In the genomic region with DNA sequence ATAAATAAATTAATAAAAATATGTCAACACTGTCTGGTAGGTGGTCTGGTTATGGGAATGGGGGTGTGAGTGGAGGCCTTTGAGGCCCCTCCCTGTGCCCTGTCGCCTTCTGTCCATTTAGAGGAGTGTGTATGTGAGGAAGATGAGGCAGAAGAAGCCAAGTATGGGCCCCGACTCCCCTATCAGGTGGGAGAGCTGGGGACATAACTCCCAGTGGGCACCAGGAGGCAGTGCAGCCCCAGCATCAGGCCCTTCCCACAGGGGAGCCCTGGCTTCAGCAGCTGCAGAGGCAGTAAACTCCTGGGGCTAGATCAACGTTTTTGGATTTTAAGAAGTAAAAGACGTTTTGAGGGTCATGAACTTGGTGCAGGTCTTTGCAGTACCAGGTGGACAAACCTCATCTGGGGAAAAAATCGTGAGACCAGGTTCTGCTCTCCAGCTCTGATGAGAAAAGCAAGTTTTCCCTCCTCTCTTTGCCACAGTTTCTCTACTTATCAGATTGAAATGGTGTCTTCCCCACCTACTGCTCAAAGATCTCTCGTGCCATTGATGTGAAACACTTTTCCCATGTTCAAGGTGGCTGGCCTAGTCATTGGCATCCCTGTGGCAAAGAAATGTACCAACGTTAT, we compare ENCODE assay signal across 8 cellular contexts.
DNase-seq lines count a peak whose midpoint lies in the region; ATAC-seq, FAIRE-seq and TF ChIP-seq lines count a peak whose summit lies in the region.

No MANE protein-coding gene starts in this region.

- TF ChIP-seq POLR2A in HepG2 (IDR thresholded peaks at IDR 0.05; ENCODE audit: insufficient read depth in 1 of 2, low read depth in 2 of 2, low read length in 2 of 2), result no peak

- BruUV-seq in HepG2 (replicated peaks; lab: Mats Ljungman, UMichigan), result no TSS peak

- ATAC-seq in GM18861 (IDR thresholded peaks at IDR 0.05; ENCODE audit: unreplicated experiment), result peak; percentile 82
- ATAC-seq in HG03135 (IDR thresholded peaks at IDR 0.05; ENCODE audit: unreplicated experiment), result peak; percentile 93
- peak; percentile 99 for ATAC-seq in HepG2

- peak; percentile 77 for FAIRE-seq in HepG2 (lab: Jason Lieb, UNC)

- POLR2A ChIA-PET in HepG2 (lab: Yijun Ruan, JAX), result interaction anchor here (3.1 kb wide), 1 partner anchor 306 kb away, joined by 15 read pairs; no protein-coding TSS in a partner anchor

- H4K20me1 ChIP-seq in HepG2 (ENCODE audit: insufficient read depth, low read length), result no peaks in the 10 kb centered on the region

- H3K36me3 ChIP-seq in HepG2 (replicated peaks in 1 of 2; ENCODE audit: control insufficient read depth in 1 of 2, insufficient read depth in 2 of 2, low read length in 2 of 2), result no peaks in the 10 kb centered on the region

- H3K4me3 ChIP-seq in choroid plexus epithelial cell (ENCODE audit: low read depth, low read length) (no peak overlapping the region), HepG2 (replicated peaks in 1 of 3; ENCODE audit: insufficient read depth in 1 of 3, low read depth in 2 of 3, low read length in 3 of 3) (no peak overlapping the region)

- CTCF ChIA-PET in HepG2 (lab: Yijun Ruan, JAX; ENCODE audit: low intra/inter-chr PET ratio, low total read pairs), result interaction anchor here (0.6 to 3.3 kb wide), 6 partner anchors 99 to 333 kb away, joined by 3 to 55 read pairs (median 4); no protein-coding TSS in a partner anchor

- no peak overlapping the region for H2AFZ ChIP-seq in HepG2 (ENCODE audit: low read length)

- peak; percentile 95 for TF ChIP-seq RAD21 in HepG2 (CRISPR knock-in tag; IDR thresholded peaks at IDR 0.05)

- TF ChIP-seq EP300 in HepG2 (IDR thresholded peaks at IDR 0.05; ENCODE audit: low read depth in 2 of 2, low read length in 2 of 2) (no peak), HepG2 (CRISPR knock-in tag; IDR thresholded peaks at IDR 0.05; ENCODE audit: borderline replicate concordance) (no peak)

- H3K27ac ChIP-seq in HepG2 (ENCODE audit: extremely low read length, insufficient read depth, low read length), result no peak overlapping the region

- in situ Hi-C loops in HepG2 (cut with HindIII; ENCODE audit: extremely low pct_ligation_motif_present, low pct_unique_long_range_greater_than_20kb), result loop anchor here (5.0 kb wide), 2 partner anchors 167 to 332 kb away; a partner anchor contains a TSS

- peak overlapping the region; percentile 47 for H3K4me2 ChIP-seq in HepG2 (ENCODE audit: low read depth, low read length)

- DNase-seq in AG08395 (ENCODE audit: low spot score) (peak; percentile 87), NCI-H446 (lab: John Stamatoyannopoulos, UW) (peak; percentile 50 to 85), choroid plexus epithelial cell (ENCODE audit: low read depth) (peak; percentile 88), HepG2 (ENCODE audit: low spot score) (peak; percentile 52)
- peak; percentile 76 to 78 for DNase-seq in activated CD4-positive, alpha-beta T cell treated with anti-CD3 and anti-CD28 coated beads for 4 hours
- peak; percentile 54 to 71 (median 61) for DNase-seq in stimulated activated CD4-positive, alpha-beta T cell treated with anti-CD3 and anti-CD28 coated beads, TNF-alpha, amount 100 ng/mL, for 24 hours (ENCODE audit: low read depth in 3 of 3)

- no peaks in the 10 kb centered on the region for H3K9me3 ChIP-seq in HepG2 (ENCODE audit: low read length)

- peaks cover 14% of the 10 kb centered on the region; the same call in 1 of the 2 replicates for H3K4me1 ChIP-seq in HepG2 (ENCODE audit: insufficient read depth, low read length)

- WGBS in HepG2 (ENCODE audit: low lambda C conversion rate), result 4% methylated on average over 7 of the region's 7 CpGs

- H3K27me3 ChIP-seq in HepG2 (ENCODE audit: control insufficient read depth in 1 of 2, insufficient read depth in 2 of 2, low read length in 2 of 2), result peaks cover 0 to 10% of the 10 kb centered on the region in 2 experiments; a peak in 2 of 5 replicates

- intact Hi-C loops in HepG2 (cut with micrococcal nuclease; ENCODE audit: unreplicated experiment), result loop anchor here (1.0 to 10.0 kb wide), 3 partner anchors 100 to 334 kb away; no protein-coding TSS in a partner anchor

- peak; percentile 97 for TF ChIP-seq CTCF in choroid plexus epithelial cell (conservative IDR thresholded peaks at IDR 0.05; ENCODE audit: low read depth, low read length)
- TF ChIP-seq CTCF in HepG2 (CRISPR knock-in tag; IDR thresholded peaks at IDR 0.05), result peak; percentile 95

- H3K9ac ChIP-seq in HepG2 (ENCODE audit: insufficient read depth, low read depth, low read length), result no peak overlapping the region

- H3K79me2 ChIP-seq in HepG2 (ENCODE audit: insufficient read depth, low read length), result no peaks in the 10 kb centered on the region

TF ChIP-seq in HepG2, 621 proteins besides CTCF, POLR2A, EP300 and RAD21 (continues in another document):
- no peak for TF ChIP-seq SIN3B (IDR thresholded peaks at IDR 0.05; ENCODE audit: low read length)
- 0 out of 2 replicates have a peak, but pooled peaks have one; percentile 42 for TF ChIP-seq SRY (CRISPR knock-in tag; IDR thresholded peaks at IDR 0.05)
- TF ChIP-seq BHLHE40 (IDR thresholded peaks at IDR 0.05; ENCODE audit: low read length), result 0 out of 2 replicates have a peak, but pooled peaks have one; percentile 6
- TF ChIP-seq FOSL2 (CRISPR knock-in tag; IDR thresholded peaks at IDR 0.05), result peak; percentile 33; the same call in 1 of the 2 replicates
- no peak for TF ChIP-seq HDAC1 (CRISPR knock-in tag; IDR thresholded peaks at IDR 0.05)
- peak; percentile 94 for TF ChIP-seq SMC3 (IDR thresholded peaks at IDR 0.05; ENCODE audit: low read length)
- no peak for TF ChIP-seq SMARCC2 (IDR thresholded peaks at IDR 0.05)
- no peak for TF ChIP-seq DNMT3B (CRISPR knock-in tag; conservative IDR thresholded peaks at IDR 0.05)
- TF ChIP-seq, protein P1, sequence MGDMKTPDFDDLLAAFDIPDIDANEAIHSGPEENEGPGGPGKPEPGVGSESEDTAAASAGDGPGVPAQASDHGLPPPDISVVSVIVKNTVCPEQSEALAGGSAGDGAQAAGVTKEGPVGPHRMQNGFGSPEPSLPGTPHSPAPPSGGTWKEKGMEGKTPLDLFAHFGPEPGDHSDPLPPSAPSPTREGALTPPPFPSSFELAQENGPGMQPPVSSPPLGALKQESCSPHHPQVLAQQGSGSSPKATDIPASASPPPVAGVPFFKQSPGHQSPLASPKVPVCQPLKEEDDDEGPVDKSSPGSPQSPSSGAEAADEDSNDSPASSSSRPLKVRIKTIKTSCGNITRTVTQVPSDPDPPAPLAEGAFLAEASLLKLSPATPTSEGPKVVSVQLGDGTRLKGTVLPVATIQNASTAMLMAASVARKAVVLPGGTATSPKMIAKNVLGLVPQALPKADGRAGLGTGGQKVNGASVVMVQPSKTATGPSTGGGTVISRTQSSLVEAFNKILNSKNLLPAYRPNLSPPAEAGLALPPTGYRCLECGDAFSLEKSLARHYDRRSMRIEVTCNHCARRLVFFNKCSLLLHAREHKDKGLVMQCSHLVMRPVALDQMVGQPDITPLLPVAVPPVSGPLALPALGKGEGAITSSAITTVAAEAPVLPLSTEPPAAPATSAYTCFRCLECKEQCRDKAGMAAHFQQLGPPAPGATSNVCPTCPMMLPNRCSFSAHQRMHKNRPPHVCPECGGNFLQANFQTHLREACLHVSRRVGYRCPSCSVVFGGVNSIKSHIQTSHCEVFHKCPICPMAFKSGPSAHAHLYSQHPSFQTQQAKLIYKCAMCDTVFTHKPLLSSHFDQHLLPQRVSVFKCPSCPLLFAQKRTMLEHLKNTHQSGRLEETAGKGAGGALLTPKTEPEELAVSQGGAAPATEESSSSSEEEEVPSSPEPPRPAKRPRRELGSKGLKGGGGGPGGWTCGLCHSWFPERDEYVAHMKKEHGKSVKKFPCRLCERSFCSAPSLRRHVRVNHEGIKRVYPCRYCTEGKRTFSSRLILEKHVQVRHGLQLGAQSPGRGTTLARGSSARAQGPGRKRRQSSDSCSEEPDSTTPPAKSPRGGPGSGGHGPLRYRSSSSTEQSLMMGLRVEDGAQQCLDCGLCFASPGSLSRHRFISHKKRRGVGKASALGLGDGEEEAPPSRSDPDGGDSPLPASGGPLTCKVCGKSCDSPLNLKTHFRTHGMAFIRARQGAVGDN (CRISPR knock-in tag; IDR thresholded peaks at IDR 0.05), result peak; percentile 37
- TF ChIP-seq, protein P2, sequence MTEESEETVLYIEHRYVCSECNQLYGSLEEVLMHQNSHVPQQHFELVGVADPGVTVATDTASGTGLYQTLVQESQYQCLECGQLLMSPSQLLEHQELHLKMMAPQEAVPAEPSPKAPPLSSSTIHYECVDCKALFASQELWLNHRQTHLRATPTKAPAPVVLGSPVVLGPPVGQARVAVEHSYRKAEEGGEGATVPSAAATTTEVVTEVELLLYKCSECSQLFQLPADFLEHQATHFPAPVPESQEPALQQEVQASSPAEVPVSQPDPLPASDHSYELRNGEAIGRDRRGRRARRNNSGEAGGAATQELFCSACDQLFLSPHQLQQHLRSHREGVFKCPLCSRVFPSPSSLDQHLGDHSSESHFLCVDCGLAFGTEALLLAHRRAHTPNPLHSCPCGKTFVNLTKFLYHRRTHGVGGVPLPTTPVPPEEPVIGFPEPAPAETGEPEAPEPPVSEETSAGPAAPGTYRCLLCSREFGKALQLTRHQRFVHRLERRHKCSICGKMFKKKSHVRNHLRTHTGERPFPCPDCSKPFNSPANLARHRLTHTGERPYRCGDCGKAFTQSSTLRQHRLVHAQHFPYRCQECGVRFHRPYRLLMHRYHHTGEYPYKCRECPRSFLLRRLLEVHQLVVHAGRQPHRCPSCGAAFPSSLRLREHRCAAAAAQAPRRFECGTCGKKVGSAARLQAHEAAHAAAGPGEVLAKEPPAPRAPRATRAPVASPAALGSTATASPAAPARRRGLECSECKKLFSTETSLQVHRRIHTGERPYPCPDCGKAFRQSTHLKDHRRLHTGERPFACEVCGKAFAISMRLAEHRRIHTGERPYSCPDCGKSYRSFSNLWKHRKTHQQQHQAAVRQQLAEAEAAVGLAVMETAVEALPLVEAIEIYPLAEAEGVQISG (CRISPR knock-in tag; IDR thresholded peaks at IDR 0.05), result 0 out of 2 replicates have a peak, but pooled peaks have one; percentile 21
